1 cellular context compared by ENCODE assay signal in genomic region chr17:79365836-79366831, GRCh38.
A peak's percentile ranks its signal among the peaks of the same experiment; 100 is the strongest.
TF ChIP-seq lines count a peak whose summit lies in the region.

No MANE protein-coding gene starts in this region.

TF ChIP-seq in HEK293, 187 proteins besides CTCF, POLR2A, EP300 and RAD21 (continued from another document):
- TF ChIP-seq ZBTB6 (tag by site-specific recombination; IDR thresholded peaks at IDR 0.05) (no peak), TCF7L2 (IDR thresholded peaks at IDR 0.05; ENCODE audit: borderline replicate concordance, low read depth, low read length) (no peak), WT1 (tag by site-specific recombination; IDR thresholded peaks at IDR 0.05) (no peak), PRDM4 (tag by site-specific recombination; IDR thresholded peaks at IDR 0.05) (no peak), ZNF488 (tag by site-specific recombination; IDR thresholded peaks at IDR 0.05) (no peak), ZNF146 (tag by site-specific recombination; IDR thresholded peaks at IDR 0.05) (no peak), ZIC2 (tag by site-specific recombination; IDR thresholded peaks at IDR 0.05) (0 out of 2 replicates have a peak, but pooled peaks have one; percentile 17), EGR2 (tag by site-specific recombination; IDR thresholded peaks at IDR 0.05; ENCODE audit: low read depth) (no peak), MZF1 (tag by site-specific recombination; IDR thresholded peaks at IDR 0.05; ENCODE audit: borderline replicate concordance) (no peak), ZBTB17 (tag by site-specific recombination; IDR thresholded peaks at IDR 0.05) (peak; percentile 77), SALL2 (tag by site-specific recombination; IDR thresholded peaks at IDR 0.05; ENCODE audit: borderline replicate concordance) (no peak), ZNF560 (tag by site-specific recombination; IDR thresholded peaks at IDR 0.05; ENCODE audit: borderline replicate concordance) (no peak), ZNF518A (tag by site-specific recombination; conservative IDR thresholded peaks at IDR 0.05; ENCODE audit: low read depth) (no peak), TRIM28 (IDR thresholded peaks at IDR 0.05; ENCODE audit: borderline replicate concordance, low read length) (0 out of 2 replicates have a peak, but pooled peaks have one; percentile 40), ZFHX2 (tag by site-specific recombination; conservative IDR thresholded peaks at IDR 0.05) (no peak), ZNF548 (tag by site-specific recombination; IDR thresholded peaks at IDR 0.05) (no peak), ZNF140 (tag by site-specific recombination; IDR thresholded peaks at IDR 0.05) (no peak), ZBTB8A (tag by site-specific recombination; IDR thresholded peaks at IDR 0.05) (no peak)
- TF ChIP-seq, protein P1, sequence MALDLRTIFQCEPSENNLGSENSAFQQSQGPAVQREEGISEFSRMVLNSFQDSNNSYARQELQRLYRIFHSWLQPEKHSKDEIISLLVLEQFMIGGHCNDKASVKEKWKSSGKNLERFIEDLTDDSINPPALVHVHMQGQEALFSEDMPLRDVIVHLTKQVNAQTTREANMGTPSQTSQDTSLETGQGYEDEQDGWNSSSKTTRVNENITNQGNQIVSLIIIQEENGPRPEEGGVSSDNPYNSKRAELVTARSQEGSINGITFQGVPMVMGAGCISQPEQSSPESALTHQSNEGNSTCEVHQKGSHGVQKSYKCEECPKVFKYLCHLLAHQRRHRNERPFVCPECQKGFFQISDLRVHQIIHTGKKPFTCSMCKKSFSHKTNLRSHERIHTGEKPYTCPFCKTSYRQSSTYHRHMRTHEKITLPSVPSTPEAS (tag by site-specific recombination; IDR thresholded peaks at IDR 0.05), result no peak
